ENCODE assay signal across 3 cellular contexts in the genomic region with DNA sequence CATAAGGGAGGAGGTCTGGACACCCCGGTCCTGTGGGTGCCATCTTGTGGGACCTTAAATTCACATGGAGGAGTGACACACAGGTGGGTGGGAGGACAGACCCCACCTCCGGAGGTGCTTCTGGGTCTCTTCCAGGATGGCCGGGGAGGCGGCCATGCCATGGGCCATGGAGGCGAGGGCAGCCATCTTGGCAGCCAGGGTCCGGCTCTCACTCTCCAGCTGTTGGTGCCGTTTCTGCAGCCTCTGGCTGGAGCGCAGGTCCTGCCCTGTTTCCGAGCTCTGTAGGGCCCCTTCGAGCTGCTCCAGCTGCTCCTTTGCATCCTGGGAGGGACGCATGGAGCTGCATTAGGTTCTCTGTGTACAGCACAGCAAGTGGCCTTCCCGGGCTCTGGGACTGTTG.
"Had no signal": no experiment of that assay in that cellular context is flagged by ENCODE, and none has a peak within 500 bp of the region (broad histone marks: within the 10 kb centered on the region; RNA-seq: fewer than 3 reads in every experiment).

No MANE protein-coding gene starts in this region.

- DNase-seq: GDM1, GF-D8 had no signal

- H3K4me3 ChIP-seq: GM12878 had no signal

- ATAC-seq: GM12878 had no signal
